10 cellular contexts compared by ENCODE assay signal in genomic region chr10:5014936-5015335, GRCh38. TPM values are rescaled to one million over a fixed set of nuclear protein-coding genes. Genes with fewer than 3 reads are reported as not detected.
A peak's percentile ranks its signal among the peaks of the same experiment; 100 is the strongest.
DNase-seq lines count a peak whose midpoint lies in the region; ATAC-seq, FAIRE-seq and TF ChIP-seq lines count a peak whose summit lies in the region.
"Had no signal": no experiment of that assay in that cellular context is flagged by ENCODE, and none has a peak within 500 bp of the region (broad histone marks: within the 10 kb centered on the region; RNA-seq: fewer than 3 reads in every experiment).

No MANE protein-coding gene starts in this region.

- no peak for FAIRE-seq in frontal cortex (lab: Jason Lieb, UNC)

- no peak overlapping the region for H2AFZ ChIP-seq in DND-41 (ENCODE audit: low read depth, low read length)

- H3K56ac ChIP-seq in mesendoderm (ENCODE audit: low read length): no peak overlapping the region

- no peak overlapping the region for H3K23ac ChIP-seq in mesendoderm (ENCODE audit: low read length)

- H3K4me3 ChIP-seq in DND-41 (ENCODE audit: low read depth in 1 of 2, low read length in 2 of 2): no peak overlapping the region
- H3K4me3 ChIP-seq in LNCaP clone FGC (ENCODE audit: low read depth, low read length): no peak overlapping the region
- no peak overlapping the region for H3K4me3 ChIP-seq in mesendoderm (ENCODE audit: low read length)

- no peak overlapping the region for H4K5ac ChIP-seq in mesendoderm (ENCODE audit: low read length)

- peak; percentile 50; the same call in 1 of the 3 replicates for ATAC-seq in DND-41 (ENCODE audit: insufficient read depth, low read depth)
- ATAC-seq: activated naive CD8-positive, alpha-beta T cell treated with anti-CD3 and anti-CD28 coated beads, Interleukin-2, amount 50 U/mL, for 24 hours had no signal

- no peak overlapping the region for H2BK15ac ChIP-seq in mesendoderm (replicated peaks; ENCODE audit: low read depth)

- no peaks in the 10 kb centered on the region for H3K9me3 ChIP-seq in DND-41 (ENCODE audit: insufficient read depth, low read length, severe bottlenecking)

- H3K4me2 ChIP-seq in DND-41 (ENCODE audit: insufficient read depth, low read length) (no peak overlapping the region), mesendoderm (ENCODE audit: low read length) (no peak overlapping the region)

- H3K9ac ChIP-seq in DND-41 (ENCODE audit: low read depth, low read length): no peak overlapping the region
- no peak overlapping the region for H3K9ac ChIP-seq in mesendoderm (ENCODE audit: low read length)

- H4K20me1 ChIP-seq in DND-41 (ENCODE audit: insufficient read depth, low read length): no peaks in the 10 kb centered on the region

- WGBS in mesendoderm (ENCODE audit: extremely low coverage, insufficient coverage, low lambda C conversion rate): no CpG with 5 or more reads among the region's 1 CpG

- no peak overlapping the region for H2AK5ac ChIP-seq in mesendoderm (ENCODE audit: low read length)

- H3K36me3 ChIP-seq in DND-41 (ENCODE audit: insufficient read depth, low read length): no peaks in the 10 kb centered on the region
- H3K36me3 ChIP-seq in mesendoderm (ENCODE audit: control insufficient read depth, insufficient read depth, low read length): no peaks in the 10 kb centered on the region

- H3K4ac ChIP-seq in mesendoderm (ENCODE audit: low read depth, low read length): no peak overlapping the region

- in situ Hi-C loops in T47D (cut with HindIII; ENCODE audit: low pct_unique_long_range_greater_than_20kb, low sequenced_read_pairs): no loop called here

- H3K4me1 ChIP-seq in DND-41 (ENCODE audit: insufficient read depth, low read length) (no peaks in the 10 kb centered on the region), mesendoderm (ENCODE audit: control insufficient read depth, low read depth, low read length) (no peaks in the 10 kb centered on the region)

- TF ChIP-seq CTCF in DND-41 (IDR thresholded peaks at IDR 0.05; ENCODE audit: borderline replicate concordance, extremely low read depth, low read length, poor library complexity, severe bottlenecking) (peak; percentile 35), LNCaP clone FGC (IDR thresholded peaks at IDR 0.05; ENCODE audit: control insufficient read depth, extremely low read depth, insufficient read depth) (peak; percentile 37)

- no peak overlapping the region for H2BK120ac ChIP-seq in mesendoderm (ENCODE audit: low read depth, low read length)

- H3K27ac ChIP-seq in DND-41 (ENCODE audit: low read length) (no peak overlapping the region), mesendoderm (ENCODE audit: low read depth, low read length) (no peak overlapping the region)

- H3K18ac ChIP-seq in mesendoderm (ENCODE audit: low read length): no peak overlapping the region

- no peaks in the 10 kb centered on the region for H3K79me1 ChIP-seq in mesendoderm (ENCODE audit: low read length)

- DNase-seq in DND-41: peak; percentile 4
- DNase-seq in LNCaP clone FGC (ENCODE audit: low read depth): no peak
- DNase-seq in T47D (ENCODE audit: low read depth in 1 of 2, low spot score in 1 of 2): peak; percentile 25 to 53
- DNase-seq in mesendoderm: peak; percentile 11
- no peak for DNase-seq in stimulated activated CD8-positive, alpha-beta memory T cell treated with anti-CD3 and anti-CD28 coated beads, Interleukin-4, amount 100 ng/mL, for 48 hours
- no peak for DNase-seq in frontal cortex (ENCODE audit: low spot score in 2 of 2)
- DNase-seq in mucosa of gallbladder (ENCODE audit: low spot score): no peak
- DNase-seq: activated CD4-positive, alpha-beta T cell treated with anti-CD3 and anti-CD28 coated beads for 48 hours; activated naive CD8-positive, alpha-beta T cell treated with anti-CD3 and anti-CD28 coated beads, Interleukin-2, amount 50 U/mL, for 24 hours; stimulated activated CD4-positive, alpha-beta T cell treated with anti-CD3 and anti-CD28 coated beads, Interleukin-15, amount 100 ng/mL, for 24 hours had no signal

- no peaks in the 10 kb centered on the region for H3K27me3 ChIP-seq in DND-41 (ENCODE audit: insufficient read depth, low read length, poor library complexity)
- H3K27me3 ChIP-seq in mesendoderm (ENCODE audit: insufficient read depth, low read length, poor library complexity): no peaks in the 10 kb centered on the region

- no peak overlapping the region for H4K8ac ChIP-seq in mesendoderm (ENCODE audit: low read depth, low read length)

- no peak overlapping the region for H2BK5ac ChIP-seq in mesendoderm (ENCODE audit: low read length)

- H3K79me2 ChIP-seq in DND-41 (ENCODE audit: insufficient read depth, low read length): no peaks in the 10 kb centered on the region
- H3K79me2 ChIP-seq in mesendoderm (ENCODE audit: control insufficient read depth, insufficient read depth, low read length): no peaks in the 10 kb centered on the region

RNA-seq across cellular contexts. Expression of gene AKR1C2, which starts 11.3 kb away (rescaled TPM):
- polyA plus RNA-seq in mesendoderm (2013, experiment 1 of 2): 0.65 TPM
- polyA plus RNA-seq in mesendoderm (2013, experiment 2 of 2): 0.48 TPM
- 39.5 TPM for total RNA-seq in frontal cortex
- total RNA-seq in mucosa of gallbladder: 85.5 TPM

RNA-seq across cellular contexts. Expression of gene AKR1C1, which starts 51.7 kb away (rescaled TPM):
- polyA plus RNA-seq in mesendoderm (2013, experiment 1 of 2): 0.76 TPM
- polyA plus RNA-seq in mesendoderm (2013, experiment 2 of 2): 0.84 TPM
- total RNA-seq in frontal cortex (30.2 TPM), mucosa of gallbladder (48.7 TPM)

Comparison
In these comparisons a context has a peak if more than half of its experiments do, and no peak if none do; other contexts are left out.
1. DNase-seq: peak in DND-41 (single experiment), T47D (2 of 2) and mesendoderm (single experiment); none in LNCaP clone FGC (single experiment), stimulated activated CD8-positive, alpha-beta memory T cell treated with anti-CD3 and anti-CD28 coated beads, Interleukin-4, amount 100 ng/mL, for 48 hours (single experiment), frontal cortex (0 of 2) and mucosa of gallbladder (single experiment).